7 cellular contexts compared by ENCODE assay signal in genomic region chr2:102736607-102737409, GRCh38. TPM values are rescaled to one million over a fixed set of nuclear protein-coding genes. Genes with fewer than 3 reads are reported as not detected.
DNase-seq lines count a peak whose midpoint lies in the region; ATAC-seq and TF ChIP-seq lines count a peak whose summit lies in the region.

No MANE protein-coding gene starts in this region.

- H3K4me3 ChIP-seq in NB4 (ENCODE audit: low read depth, low read length), result peak overlapping the region; percentile 83
- peak overlapping the region; percentile 75 to 91 (median 84) for H3K4me3 ChIP-seq in sigmoid colon

- no peaks in the 10 kb centered on the region for H3K27me3 ChIP-seq in sigmoid colon

- H3K9me3 ChIP-seq in sigmoid colon, result no peaks in the 10 kb centered on the region

- 1% methylated on average over 41 of the region's 41 CpGs for WGBS in sigmoid colon, 2 donors

- H3K36me3 ChIP-seq in sigmoid colon, result peaks cover 0 to 4% (median 2%) of the 10 kb centered on the region in 4 donors

- peak; percentile 95 for ATAC-seq in HG02588 (IDR thresholded peaks at IDR 0.05; ENCODE audit: unreplicated experiment)

- peak overlapping the region; percentile 70 to 80 (median 76) for H3K27ac ChIP-seq in sigmoid colon

- intact Hi-C loops in sigmoid colon (cut with DNase I), result no loop called here

- no peak for TF ChIP-seq EP300 in sigmoid colon (IDR thresholded peaks at IDR 0.05)

- DNase-seq in NB4 (ENCODE audit: low read depth) (peak; percentile 88), T-helper 9 cell (peak; percentile 79), astrocyte of the hippocampus (ENCODE audit: low read depth, low spot score) (peak; percentile 88), iPS DF 19.7 (ENCODE audit: low read depth, low spot score) (peak; percentile 20), sigmoid colon (peak; percentile 88)

- TF ChIP-seq CTCF in NB4 (IDR thresholded peaks at IDR 0.05; ENCODE audit: low read depth, low read length) (no peak), sigmoid colon (IDR thresholded peaks at IDR 0.05) (no peak)

- TF ChIP-seq POLR2A in GM15510 (IDR thresholded peaks at IDR 0.05; ENCODE audit: borderline replicate concordance, extremely low read depth, insufficient read length) (peak; percentile 94), NB4 (IDR thresholded peaks at IDR 0.05; ENCODE audit: extremely low read depth, insufficient read length) (peak; percentile 80), sigmoid colon (IDR thresholded peaks at IDR 0.05) (peak; percentile 17 to 55)

- peaks cover 0 to 17% (median 5%) of the 10 kb centered on the region in 4 donors for H3K4me1 ChIP-seq in sigmoid colon

RNA-seq across cellular contexts. Expression of gene TMEM182, which starts 25.0 kb away (rescaled TPM):
- 1 to 10 TPM in 1 of 4 donors, under 1 TPM in 2, not detected in 1; 0.36 to 2.3 (median 0.55) TPM for total RNA-seq in sigmoid colon
- polyA plus RNA-seq in sigmoid colon, result 1 to 10 TPM; 1.6 to 2.5 (median 1.8) TPM

Comparison
In these comparisons a context has a peak if more than half of its experiments do, and no peak if none do; other contexts are left out.
1. Peak in every context shown above with its lines: DNase-seq, ATAC-seq, H3K4me3 ChIP-seq and H3K27ac ChIP-seq.
2. POLR2A ChIP-seq: peak in every context shown above with its lines; median percentile 94 in GM15510; 80 in NB4; 36 in sigmoid colon.
3. DNase-seq: peak in every context shown above with its lines; median percentile 88 in NB4; 88 in astrocyte of the hippocampus; 88 in sigmoid colon; 79 in T-helper 9 cell; 20 in iPS DF 19.7.